In the genomic region with DNA sequence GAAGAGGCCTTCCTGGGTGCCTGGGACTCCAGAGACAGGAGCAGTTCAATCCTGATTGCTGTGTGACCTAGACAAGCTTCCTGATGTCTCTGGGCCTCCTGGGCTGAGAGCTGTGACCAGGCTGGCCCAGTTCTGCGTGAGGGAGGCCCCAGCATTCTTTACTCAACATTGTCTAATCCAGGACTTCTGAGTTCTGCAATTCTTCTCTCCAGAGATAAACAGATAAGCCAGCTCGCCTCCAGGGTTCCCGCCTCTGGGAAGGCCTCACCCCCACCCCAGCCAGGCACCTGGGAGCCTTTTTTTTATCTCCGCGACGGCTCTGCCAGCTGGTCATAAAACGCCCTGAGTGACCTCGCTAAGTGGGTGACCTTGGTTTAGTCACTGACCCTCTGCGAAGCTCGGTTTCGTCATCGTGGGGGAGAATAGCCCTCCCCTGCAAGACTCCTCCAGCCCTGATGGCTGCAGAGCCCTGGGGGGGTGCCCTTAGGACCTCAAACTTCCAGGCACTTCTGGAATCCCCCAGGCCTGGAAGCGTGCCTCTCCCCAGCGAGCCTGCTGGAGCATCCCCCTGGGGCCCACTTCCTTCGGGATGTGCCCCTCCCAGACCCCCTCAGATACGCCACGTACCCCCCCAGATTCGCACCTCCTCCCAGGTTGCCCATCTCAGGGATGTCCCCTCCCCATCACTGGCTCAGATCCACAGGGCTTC, we compare ENCODE assay signal across 9 cellular contexts. TPM values are rescaled to one million over a fixed set of nuclear protein-coding genes. Genes with fewer than 3 reads are reported as not detected.
DNase-seq lines count a peak whose midpoint lies in the region; TF ChIP-seq lines count a peak whose summit lies in the region.
"Had no signal": no experiment of that assay in that cellular context is flagged by ENCODE, and none has a peak within 500 bp of the region (broad histone marks: within the 10 kb centered on the region; RNA-seq: fewer than 3 reads in every experiment).

No MANE protein-coding gene starts in this region.

- no peaks in the 10 kb centered on the region for H3K36me3 Mint-ChIP-seq in activated T-helper 2 cell treated with anti-CD3 and anti-CD28 coated beads, Interferon-gamma antibody, Interleukin-2, Interleukin-4, amounts not matched to agents 10 μg/mL and 5 μg/mL and 100 μg/mL, durations not matched to agents 14 hours and 24 hours and 36 hours (ENCODE audit: low read depth)

- intact Hi-C loops in PC-9 (cut with micrococcal nuclease; ENCODE audit: unreplicated experiment) = loop anchor here (1.0 to 2.0 kb wide), 2 partner anchors 11 to 41 kb away; no protein-coding TSS in a partner anchor
- intact Hi-C loops in sigmoid colon (cut with DNase I) = no loop called here
- intact Hi-C loops in activated T-helper 2 cell treated with anti-CD3 and anti-CD28 coated beads, Interferon-gamma antibody, Interleukin-2, Interleukin-4, amounts not matched to agents 10 μg/mL and 5 μg/mL and 100 μg/mL, durations not matched to agents 14 hours and 24 hours and 36 hours (cut with micrococcal nuclease) = no loop called here
- intact Hi-C loops in cardiac septum (cut with DNase I) = no loop called here
- intact Hi-C loops in spleen (cut with DNase I; ENCODE audit: low total_unique reads) = no loop called here

- peak overlapping the region; percentile 67 for H3K4me2 ChIP-seq in PC-9

- peaks cover 2% of the 10 kb centered on the region for H3K4me1 Mint-ChIP-seq in activated T-helper 2 cell treated with anti-CD3 and anti-CD28 coated beads, Interferon-gamma antibody, Interleukin-2, Interleukin-4, amounts not matched to agents 10 μg/mL and 5 μg/mL and 100 μg/mL, durations not matched to agents 14 hours and 24 hours and 36 hours (ENCODE audit: low read depth)

- H3K4me3 Mint-ChIP-seq in activated T-helper 2 cell treated with anti-CD3 and anti-CD28 coated beads, Interferon-gamma antibody, Interleukin-2, Interleukin-4, amounts not matched to agents 10 μg/mL and 5 μg/mL and 100 μg/mL, durations not matched to agents 14 hours and 24 hours and 36 hours (ENCODE audit: low read depth) = no peak overlapping the region

- peaks cover 59% of the 10 kb centered on the region for H3K4me1 ChIP-seq in PC-9 (replicated peaks; ENCODE audit: insufficient read depth)
- H3K4me1 ChIP-seq in sigmoid colon = peaks cover 0 to 5% (median 0%) of the 10 kb centered on the region in 4 donors
- peaks cover 0 to 16% (median 2%) of the 10 kb centered on the region in 6 donors for H3K4me1 ChIP-seq in spleen

- H3F3A ChIP-seq in PC-9 (ENCODE audit: insufficient read depth, low read depth) = peaks cover 53% of the 10 kb centered on the region

- no peaks in the 10 kb centered on the region for H3K79me2 ChIP-seq in PC-9 (ENCODE audit: low read depth)

- CTCF ChIA-PET in PC-9 (lab: Charles Lee) = no interaction called here

- H3K4me3 ChIP-seq in H7 (ENCODE audit: insufficient read depth, low read depth, low read length) = no peak overlapping the region
- peak overlapping the region; percentile 5; the same call in 1 of the 2 replicates for H3K4me3 ChIP-seq in PC-9
- no peak overlapping the region for H3K4me3 ChIP-seq in fibroblast of pulmonary artery (replicated peaks; ENCODE audit: low read depth, low read length)
- H3K4me3 ChIP-seq in sigmoid colon = no peak overlapping the region
- H3K4me3 ChIP-seq in spleen = no peak overlapping the region

- no peaks in the 10 kb centered on the region for H4K20me1 ChIP-seq in PC-9 (ENCODE audit: insufficient read depth)

- WGBS in sigmoid colon, 2 donors = 7 to 28% methylated on average over 18 of the region's 18 CpGs
- 37 to 51% (median 40%) methylated on average over 18 of the region's 18 CpGs for WGBS in spleen, 5 donors

- TF ChIP-seq CTCF in PC-9 (conservative IDR thresholded peaks at IDR 0.05) (no peak), fibroblast of pulmonary artery (IDR thresholded peaks at IDR 0.05; ENCODE audit: low read length, missing control alignments) (no peak), sigmoid colon (IDR thresholded peaks at IDR 0.05) (no peak), spleen (IDR thresholded peaks at IDR 0.05 in 8 of 11, conservative IDR thresholded peaks at IDR 0.05 in 3 of 11) (no peak)

- no peak overlapping the region for H2AFZ ChIP-seq in PC-9

- H3K27ac Mint-ChIP-seq in activated T-helper 2 cell treated with anti-CD3 and anti-CD28 coated beads, Interferon-gamma antibody, Interleukin-2, Interleukin-4, amounts not matched to agents 10 μg/mL and 5 μg/mL and 100 μg/mL, durations not matched to agents 14 hours and 24 hours and 36 hours = no peak overlapping the region

- no peaks in the 10 kb centered on the region for H3K9me3 Mint-ChIP-seq in activated T-helper 2 cell treated with anti-CD3 and anti-CD28 coated beads, Interferon-gamma antibody, Interleukin-2, Interleukin-4, amounts not matched to agents 10 μg/mL and 5 μg/mL and 100 μg/mL, durations not matched to agents 14 hours and 24 hours and 36 hours

- no peaks in the 10 kb centered on the region for H3K36me3 ChIP-seq in H7 (replicated peaks; ENCODE audit: control insufficient read depth, insufficient read depth, low read length)
- H3K36me3 ChIP-seq in PC-9 (ENCODE audit: low read depth) = no peaks in the 10 kb centered on the region
- H3K36me3 ChIP-seq in sigmoid colon = no peaks in the 10 kb centered on the region
- no peaks in the 10 kb centered on the region for H3K36me3 ChIP-seq in spleen

- H3K9me3 ChIP-seq in PC-9 (ENCODE audit: insufficient read depth, low read depth) = no peaks in the 10 kb centered on the region
- no peaks in the 10 kb centered on the region for H3K9me3 ChIP-seq in sigmoid colon
- H3K9me3 ChIP-seq in spleen = no peaks in the 10 kb centered on the region

- no peak for TF ChIP-seq EP300 in sigmoid colon (IDR thresholded peaks at IDR 0.05)

- H3K27ac ChIP-seq in PC-9 = peak overlapping the region; percentile 49
- H3K27ac ChIP-seq in sigmoid colon = no peak overlapping the region
- H3K27ac ChIP-seq in spleen = no peak overlapping the region

- peak; percentile 77 for DNase-seq in H7
- peak; percentile 85 to 89 for DNase-seq in PC-9
- peak; percentile 70 for DNase-seq in fibroblast of pulmonary artery (ENCODE audit: low read depth)
- peak; percentile 70 for DNase-seq in sigmoid colon
- no peak for DNase-seq in activated T-helper 2 cell treated with anti-CD3 and anti-CD28 coated beads, Interferon-gamma antibody, Interleukin-2, Interleukin-4, amounts not matched to agents 10 μg/mL and 5 μg/mL and 100 μg/mL, durations not matched to agents 14 hours and 24 hours and 36 hours (ENCODE audit: low spot score)
- no peak for DNase-seq in SHP77 treated with DMSO at 0.1 percent for 48 hours (lab: John Stamatoyannopoulos, UW)
- no peak for DNase-seq in cardiac septum (ENCODE audit: low spot score)
- DNase-seq in spleen = no peak
- DNase-seq: caudate nucleus had no signal

- TF ChIP-seq POLR2A in sigmoid colon (IDR thresholded peaks at IDR 0.05) (no peak), spleen (IDR thresholded peaks at IDR 0.05) (no peak)

- POLR2A ChIA-PET in PC-9 (lab: Charles Lee; ENCODE audit: unreplicated experiment) = interaction anchor here (0.5 to 0.7 kb wide), 6 partner anchors 15 to 438 kb away, joined by 4 to 24 read pairs (median 5); no protein-coding TSS in a partner anchor

- H3K9me2 ChIP-seq in PC-9 (ENCODE audit: insufficient read depth) = no peaks in the 10 kb centered on the region

- peaks cover 1% of the 10 kb centered on the region for H3K27me3 Mint-ChIP-seq in activated T-helper 2 cell treated with anti-CD3 and anti-CD28 coated beads, Interferon-gamma antibody, Interleukin-2, Interleukin-4, amounts not matched to agents 10 μg/mL and 5 μg/mL and 100 μg/mL, durations not matched to agents 14 hours and 24 hours and 36 hours (ENCODE audit: low read depth)

- no TSS peak for BruUV-seq in PC-9 (replicated peaks; lab: Mats Ljungman, UMichigan)

- H3K27me3 ChIP-seq in H7 (ENCODE audit: control insufficient read depth, insufficient read depth, low read length) = no peaks in the 10 kb centered on the region
- no peaks in the 10 kb centered on the region for H3K27me3 ChIP-seq in PC-9 (ENCODE audit: insufficient read depth, low read depth)
- H3K27me3 ChIP-seq in sigmoid colon = peaks cover 0 to 5% (median 0%) of the 10 kb centered on the region in 3 donors
- H3K27me3 ChIP-seq in spleen (replicated peaks in 1 of 7) = peaks cover 0 to 81% (median 6%) of the 10 kb centered on the region in 7 donors

RNA-seq across cellular contexts. Expression of gene SULT2B1, which starts 1.9 kb away (rescaled TPM):
- 1.8 and 2.8 TPM in 2 replicates for total RNA-seq in H7 (2014; rRNA removed; shearing (Covaris generic))
- total RNA-seq in PC-9 (2021) (4.4 and 6.2 TPM in 2 replicates), sigmoid colon (under 1 TPM in 1 of 4 donors, not detected in 3; 0.82 TPM), cardiac septum (0.19 TPM), spleen (not detected)
- polyA plus RNA-seq in sigmoid colon (1 to 10 TPM; 1.2 to 2.8 (median 2.4) TPM), spleen (under 1 TPM in 2 of 3 donors, not detected in 1; 0.12 to 0.58 TPM)
- total RNA-seq in activated T-helper 2 cell treated with anti-CD3 and anti-CD28 coated beads, Interferon-gamma antibody, Interleukin-2, Interleukin-4, amounts not matched to agents 10 μg/mL and 5 μg/mL and 100 μg/mL, durations not matched to agents 14 hours and 24 hours and 36 hours = not detected in 2 replicates

RNA-seq across cellular contexts. Expression of gene LMTK3, which starts 42.2 kb away (rescaled TPM):
- total RNA-seq in H7 (2014; rRNA removed; shearing (Covaris generic)) = 3.0 and 3.6 TPM in 2 replicates
- total RNA-seq in PC-9 (2021) = 13.9 and 19.6 TPM in 2 replicates
- total RNA-seq in sigmoid colon = 1 to 10 TPM in 1 of 4 donors, under 1 TPM in 1, not detected in 2; 0.14 to 1.1 TPM
- polyA plus RNA-seq in sigmoid colon = 1 to 10 TPM in 1 of 3 donors, under 1 TPM in 1, not detected in 1; 0.23 to 1.7 TPM
- total RNA-seq in activated T-helper 2 cell treated with anti-CD3 and anti-CD28 coated beads, Interferon-gamma antibody, Interleukin-2, Interleukin-4, amounts not matched to agents 10 μg/mL and 5 μg/mL and 100 μg/mL, durations not matched to agents 14 hours and 24 hours and 36 hours = 3.1 and 5.1 TPM in 2 replicates
- total RNA-seq in cardiac septum = 3.0 TPM
- 1 to 10 TPM in 6 of 7 donors, under 1 TPM in 1; 0.69 to 4.2 (median 1.5) TPM for total RNA-seq in spleen
- 1 to 10 TPM in 1 of 3 donors, under 1 TPM in 2; 0.29 to 1.1 (median 0.37) TPM for polyA plus RNA-seq in spleen

RNA-seq across cellular contexts. Expression of gene SPACA4, which starts 52.7 kb away (rescaled TPM):
- total RNA-seq in H7 (2014; rRNA removed; shearing (Covaris generic)) = not detected in 2 replicates
- total RNA-seq in PC-9 (2021) (not detected in 2 replicates), sigmoid colon (not detected), cardiac septum (not detected), spleen (not detected)
- polyA plus RNA-seq in sigmoid colon (under 1 TPM in 1 of 3 donors, not detected in 2; 0.34 TPM), spleen (not detected)
- total RNA-seq in activated T-helper 2 cell treated with anti-CD3 and anti-CD28 coated beads, Interferon-gamma antibody, Interleukin-2, Interleukin-4, amounts not matched to agents 10 μg/mL and 5 μg/mL and 100 μg/mL, durations not matched to agents 14 hours and 24 hours and 36 hours = not detected in 2 replicates

Comparison
In these comparisons a context has a peak if more than half of its experiments do, and no peak if none do; other contexts are left out.
1. DNase-seq: peak in H7 (single experiment), PC-9 (2 of 2), fibroblast of pulmonary artery (single experiment) and sigmoid colon (single experiment); none in activated T-helper 2 cell treated with anti-CD3 and anti-CD28 coated beads, Interferon-gamma antibody, Interleukin-2, Interleukin-4, amounts not matched to agents 10 μg/mL and 5 μg/mL and 100 μg/mL, durations not matched to agents 14 hours and 24 hours and 36 hours (single experiment), SHP77 treated with DMSO at 0.1 percent for 48 hours (single experiment), cardiac septum (single experiment) and spleen (single experiment).